In the genomic region with DNA sequence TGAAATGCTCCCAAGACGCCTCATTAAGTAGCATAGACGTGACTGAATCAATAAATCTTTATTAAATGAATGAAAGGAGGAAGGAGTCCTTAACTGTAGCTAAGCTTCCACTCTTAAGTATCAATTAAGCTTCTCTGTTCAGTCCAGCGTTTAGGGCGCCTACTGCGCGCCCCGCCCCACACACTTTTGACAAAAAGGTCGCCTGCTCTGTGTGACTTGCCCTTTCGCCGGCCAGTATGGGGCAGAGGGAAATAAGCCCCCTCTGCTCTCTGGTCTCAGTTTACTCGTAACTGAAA, we compare ENCODE assay signal across 8 cellular contexts. TPM values are rescaled to one million over a fixed set of nuclear protein-coding genes. Genes with fewer than 3 reads are reported as not detected.
DNase-seq lines count a peak whose midpoint lies in the region; ATAC-seq and TF ChIP-seq lines count a peak whose summit lies in the region.

No MANE protein-coding gene starts in this region.

- H3K9ac ChIP-seq in ES-I3 (ENCODE audit: low read depth, low read length) (peak overlapping the region; percentile 75), OCI-LY3 (ENCODE audit: low read length) (peak overlapping the region; percentile 44)

- H3K9me3 Mint-ChIP-seq in progenitor cell of endocrine pancreas (ENCODE audit: low read depth), result no peaks in the 10 kb centered on the region

- H3K4me3 ChIP-seq in OCI-LY3 (ENCODE audit: low read length) (peak overlapping the region; percentile 93), epithelial cell of esophagus (ENCODE audit: low read length) (peak overlapping the region; percentile 91)

- H3K4me3 Mint-ChIP-seq in progenitor cell of endocrine pancreas (ENCODE audit: low read depth), result peak overlapping the region; percentile 90

- H3K27ac ChIP-seq in OCI-LY3 (ENCODE audit: low read length), result no peak overlapping the region

- H3K36me3 ChIP-seq in ES-I3 (ENCODE audit: insufficient read depth, low read length) (no peaks in the 10 kb centered on the region; the same call in 1 of the 2 replicates), OCI-LY3 (replicated peaks; ENCODE audit: low read depth, low read length) (no peaks in the 10 kb centered on the region)

- H3K4me2 ChIP-seq in OCI-LY3 (ENCODE audit: low read length), result peak overlapping the region; percentile 84

- no peaks in the 10 kb centered on the region for H3K27me3 Mint-ChIP-seq in progenitor cell of endocrine pancreas

- peaks cover 10% of the 10 kb centered on the region for H3K4me1 Mint-ChIP-seq in progenitor cell of endocrine pancreas (ENCODE audit: low read depth)

- peak overlapping the region; percentile 93 for H3K27ac Mint-ChIP-seq in progenitor cell of endocrine pancreas

- DNase-seq in epithelial cell of esophagus (ENCODE audit: low read depth) (no peak), progenitor cell of endocrine pancreas (ENCODE audit: low spot score, unreplicated experiment) (no peak), kidney glomerular epithelial cell (lab: John Stamatoyannopoulos, UW) (no peak), NK-92 (lab: John Stamatoyannopoulos, UW; ENCODE audit: unreplicated experiment) (no peak), NCI-H226 (no peak)

- H3K27me3 ChIP-seq in OCI-LY3 (ENCODE audit: low read depth, low read length), result no peaks in the 10 kb centered on the region

- H3K4me1 ChIP-seq in ES-I3 (ENCODE audit: insufficient read depth, low read length), result peaks cover 6% of the 10 kb centered on the region
- H3K4me1 ChIP-seq in OCI-LY3 (ENCODE audit: low read length), result peaks cover 8% of the 10 kb centered on the region

- ATAC-seq in GM19463 (IDR thresholded peaks at IDR 0.05; ENCODE audit: unreplicated experiment), result no peak

- H3K36me3 Mint-ChIP-seq in progenitor cell of endocrine pancreas (ENCODE audit: insufficient read depth), result peaks cover 2% of the 10 kb centered on the region

- H3K79me2 ChIP-seq in OCI-LY3 (ENCODE audit: low read length), result peaks cover 23% of the 10 kb centered on the region

- TF ChIP-seq CTCF in OCI-LY3 (IDR thresholded peaks at IDR 0.05; ENCODE audit: low read depth, low read length), result no peak
- no peak for TF ChIP-seq CTCF in epithelial cell of esophagus (IDR thresholded peaks at IDR 0.05; ENCODE audit: insufficient read depth, low read depth, low read length, missing control alignments)
- no peak for TF ChIP-seq CTCF in progenitor cell of endocrine pancreas (IDR thresholded peaks at IDR 0.05; ENCODE audit: unreplicated experiment)

- H4K20me1 ChIP-seq in OCI-LY3 (ENCODE audit: insufficient read depth, low read length), result no peaks in the 10 kb centered on the region; the same call in 1 of the 2 replicates

- H2AFZ ChIP-seq in OCI-LY3 (ENCODE audit: low read depth, low read length), result peak overlapping the region; percentile 69; the same call in 1 of the 2 replicates

- H3K9me3 ChIP-seq in ES-I3 (ENCODE audit: control insufficient read depth, insufficient read depth, low read length) (no peaks in the 10 kb centered on the region), OCI-LY3 (ENCODE audit: insufficient read depth, low read length) (no peaks in the 10 kb centered on the region)

RNA-seq across cellular contexts. Expression of a gene that starts 0.7 kb away (rescaled TPM):
- 29.1 and 29.3 TPM in 2 replicates for total RNA-seq in progenitor cell of endocrine pancreas

RNA-seq across cellular contexts. Expression of a gene that starts 30.3 kb away (rescaled TPM):
- total RNA-seq in progenitor cell of endocrine pancreas, result 19.0 and 20.5 TPM in 2 replicates

RNA-seq across cellular contexts. Expression of a gene that starts 31.0 kb away (rescaled TPM):
- 135 and 145 TPM in 2 replicates for total RNA-seq in progenitor cell of endocrine pancreas

RNA-seq across cellular contexts. Expression of a gene that starts 43.8 kb away (rescaled TPM):
- 42.6 and 45.4 TPM in 2 replicates for total RNA-seq in progenitor cell of endocrine pancreas

RNA-seq across cellular contexts. Expression of a gene that starts 52.1 kb away (rescaled TPM):
- 182 and 183 TPM in 2 replicates for total RNA-seq in progenitor cell of endocrine pancreas
